In genomic region chr4:88613417-88613875, GRCh38 we compare ENCODE assay signal across 8 cellular contexts. TPM values are rescaled to one million over a fixed set of nuclear protein-coding genes. Genes with fewer than 3 reads are reported as not detected.
DNase-seq lines count a peak whose midpoint lies in the region; ATAC-seq and TF ChIP-seq lines count a peak whose summit lies in the region.

No MANE protein-coding gene starts in this region.

- peak overlapping the region; percentile 49 for H3K4me2 ChIP-seq in DND-41 (ENCODE audit: insufficient read depth, low read length)

- H3K36me3 ChIP-seq in DND-41 (ENCODE audit: insufficient read depth, low read length), result peaks cover 11% of the 10 kb centered on the region; the same call in 1 of the 2 replicates

- peak overlapping the region; percentile 20 for H3K9ac ChIP-seq in DND-41 (ENCODE audit: low read depth, low read length)

- no peaks in the 10 kb centered on the region for H3K9me3 ChIP-seq in DND-41 (ENCODE audit: insufficient read depth, low read length, severe bottlenecking)

- H3K4me3 ChIP-seq in DND-41 (ENCODE audit: low read depth in 1 of 2, low read length in 2 of 2), result peak overlapping the region in 1 of 2 experiments; percentile 23; a peak in 2 of 4 replicates

- H3K27ac Mint-ChIP-seq in HFFc6, result peak overlapping the region; percentile 82
- peak overlapping the region; percentile 87 for H3K27ac Mint-ChIP-seq in activated naive CD8-positive, alpha-beta T cell treated with anti-CD3 and anti-CD28 coated beads for 36 hours
- peak overlapping the region; percentile 86 for H3K27ac Mint-ChIP-seq in memory B cell

- peak; percentile 47 for DNase-seq in DND-41
- no peak for DNase-seq in HFFc6
- peak; percentile 72 to 81 for DNase-seq in NCI-H524 (lab: John Stamatoyannopoulos, UW)
- peak; percentile 16 for DNase-seq in activated naive CD8-positive, alpha-beta T cell treated with anti-CD3 and anti-CD28 coated beads for 36 hours
- DNase-seq in memory B cell (ENCODE audit: low spot score in 2 of 2), result peak in 1 of 2 donors; percentile 33
- DNase-seq in LoVo (ENCODE audit: low spot score), result no peak
- DNase-seq in HUDEP-2 (lab: John Stamatoyannopoulos, UW; ENCODE audit: unreplicated experiment in 76 of 76), result no peak

- TF ChIP-seq CTCF in DND-41 (IDR thresholded peaks at IDR 0.05; ENCODE audit: borderline replicate concordance, extremely low read depth, low read length, poor library complexity, severe bottlenecking) (no peak), HFFc6 (IDR thresholded peaks at IDR 0.05) (no peak)

- no peaks in the 10 kb centered on the region for H3K27me3 ChIP-seq in DND-41 (ENCODE audit: insufficient read depth, low read length, poor library complexity)

- peak overlapping the region; percentile 65 for H3K27ac ChIP-seq in DND-41 (ENCODE audit: low read length)

- ATAC-seq in DND-41 (ENCODE audit: insufficient read depth, low read depth), result peak; percentile 95
- ATAC-seq in memory B cell (ENCODE audit: low read depth), result peak; percentile 95
- ATAC-seq in GM18519 (IDR thresholded peaks at IDR 0.05; ENCODE audit: low FRiP score, unreplicated experiment), result no peak

- H3K4me1 ChIP-seq in DND-41 (ENCODE audit: insufficient read depth, low read length), result peaks cover 28% of the 10 kb centered on the region

- H2AFZ ChIP-seq in DND-41 (ENCODE audit: low read depth, low read length), result peak overlapping the region; percentile 48; the same call in 1 of the 2 replicates

- no peak overlapping the region for H3K4me3 Mint-ChIP-seq in HFFc6
- peak overlapping the region; percentile 58 for H3K4me3 Mint-ChIP-seq in activated naive CD8-positive, alpha-beta T cell treated with anti-CD3 and anti-CD28 coated beads for 36 hours
- peak overlapping the region; percentile 53 for H3K4me3 Mint-ChIP-seq in memory B cell

- peaks cover 2% of the 10 kb centered on the region; the same call in 1 of the 2 replicates for H4K20me1 ChIP-seq in DND-41 (ENCODE audit: insufficient read depth, low read length)

- H3K27me3 Mint-ChIP-seq in HFFc6 (ENCODE audit: insufficient read depth), result no peaks in the 10 kb centered on the region
- H3K27me3 Mint-ChIP-seq in activated naive CD8-positive, alpha-beta T cell treated with anti-CD3 and anti-CD28 coated beads for 36 hours, result no peaks in the 10 kb centered on the region
- no peaks in the 10 kb centered on the region for H3K27me3 Mint-ChIP-seq in memory B cell

- peaks cover 93% of the 10 kb centered on the region for H3K4me1 Mint-ChIP-seq in HFFc6 (ENCODE audit: low read depth)
- peaks cover 70% of the 10 kb centered on the region for H3K4me1 Mint-ChIP-seq in activated naive CD8-positive, alpha-beta T cell treated with anti-CD3 and anti-CD28 coated beads for 36 hours
- H3K4me1 Mint-ChIP-seq in memory B cell, result peaks cover 59% of the 10 kb centered on the region

- peaks cover 8% of the 10 kb centered on the region for H3K79me2 ChIP-seq in DND-41 (ENCODE audit: insufficient read depth, low read length)

- H3K36me3 Mint-ChIP-seq in HFFc6 (ENCODE audit: low read depth) (peaks cover 11% of the 10 kb centered on the region), memory B cell (peaks cover 42% of the 10 kb centered on the region)
- peaks cover 47% of the 10 kb centered on the region for H3K36me3 Mint-ChIP-seq in activated naive CD8-positive, alpha-beta T cell treated with anti-CD3 and anti-CD28 coated beads for 36 hours

- H3K9me3 Mint-ChIP-seq in HFFc6, result no peaks in the 10 kb centered on the region
- H3K9me3 Mint-ChIP-seq in activated naive CD8-positive, alpha-beta T cell treated with anti-CD3 and anti-CD28 coated beads for 36 hours, result peaks cover 3% of the 10 kb centered on the region
- no peaks in the 10 kb centered on the region for H3K9me3 Mint-ChIP-seq in memory B cell

RNA-seq across cellular contexts. Expression of gene HERC3, which starts 21.2 kb away (rescaled TPM):
- 10 to 100 TPM; 16.5 to 32.2 (median 26.6) TPM for total RNA-seq in HFFc6 (2021; fragmentation: NEBNext Ultra II Directional; extraction: Animal tissue kit (Norgen Biotek cat#: 25700))
- 10 to 100 TPM; 39.4 to 42.6 TPM for total RNA-seq in activated naive CD8-positive, alpha-beta T cell treated with anti-CD3 and anti-CD28 coated beads for 36 hours

Comparison
In these comparisons a context has a peak if more than half of its experiments do, and no peak if none do; other contexts are left out.
1. DNase-seq: peak in DND-41 (single experiment), NCI-H524 (2 of 2) and activated naive CD8-positive, alpha-beta T cell treated with anti-CD3 and anti-CD28 coated beads for 36 hours (single experiment); none in HFFc6 (single experiment), LoVo (single experiment) and HUDEP-2 (0 of 76).
2. Peak in every context shown above with its lines, with median percentiles within 50 percentile points of each other: H3K27ac Mint-ChIP-seq.